In genomic region chr6:3650341-3650958, GRCh38 we compare ENCODE assay signal across 17 cellular contexts.
A peak's percentile ranks its signal among the peaks of the same experiment; 100 is the strongest.
DNase-seq lines count a peak whose midpoint lies in the region; ATAC-seq, FAIRE-seq and TF ChIP-seq lines count a peak whose summit lies in the region.
"Had no signal": no experiment of that assay in that cellular context is flagged by ENCODE, and none has a peak within 500 bp of the region (broad histone marks: within the 10 kb centered on the region; RNA-seq: fewer than 3 reads in every experiment).

No MANE protein-coding gene starts in this region.

- no peaks in the 10 kb centered on the region for H3K9me3 ChIP-seq in CD8-positive, alpha-beta memory T cell (ENCODE audit: low read length)
- H3K9me3 ChIP-seq in H1 (ENCODE audit: insufficient read depth in 2 of 2, low read depth in 1 of 2, low read length in 1 of 2): no peaks in the 10 kb centered on the region
- H3K9me3 ChIP-seq in neuronal stem cell (replicated peaks in 1 of 2; ENCODE audit: control insufficient read depth in 2 of 2, insufficient read depth in 1 of 2, low read depth in 1 of 2, low read length in 2 of 2): no peaks in the 10 kb centered on the region
- H3K9me3 ChIP-seq in ascending aorta: no peaks in the 10 kb centered on the region
- H3K9me3 ChIP-seq: Caco-2 had no signal

- no peaks in the 10 kb centered on the region for H3K9me3 Mint-ChIP-seq in CD8-positive, alpha-beta memory T cell
- H3K9me3 Mint-ChIP-seq: CD8-positive, alpha-beta T cell; HFFc6 had no signal

- TF ChIP-seq POLR2A in H1 (IDR thresholded peaks at IDR 0.05; ENCODE audit: control extremely low read depth in 1 of 2, low read depth in 2 of 2, low read length in 2 of 2): no peak

- CTCF ChIA-PET in CD8-positive, alpha-beta memory T cell (lab: Charles Lee): no interaction called here
- CTCF ChIA-PET in H1 (lab: Charles Lee; ENCODE audit: partially characterized antibody): interaction anchor here (0.6 to 1.3 kb wide), 3 partner anchors 12 to 263 kb away, joined by 3 read pairs; no protein-coding TSS in a partner anchor

- H3K4me1 Mint-ChIP-seq in CD8-positive, alpha-beta memory T cell: no peaks in the 10 kb centered on the region

- intact Hi-C loops in ascending aorta (cut with DNase I): no loop called here

- no peak overlapping the region for H4K5ac ChIP-seq in H1 (ENCODE audit: insufficient read length, low read depth, low read length)

- no peak overlapping the region for H2BK20ac ChIP-seq in H1 (ENCODE audit: low read length)

- peak overlapping the region; percentile 54 for H3K27ac ChIP-seq in CD8-positive, alpha-beta memory T cell (ENCODE audit: low read depth, low read length)
- no peak overlapping the region for H3K27ac ChIP-seq in H1 (ENCODE audit: low read depth, low read length)
- H3K27ac ChIP-seq in neuronal stem cell (replicated peaks; ENCODE audit: low read length): no peak overlapping the region
- peak overlapping the region; percentile 37 for H3K27ac ChIP-seq in substantia nigra (ENCODE audit: low read depth, low read length, poor library complexity, severe bottlenecking)
- no peak overlapping the region for H3K27ac ChIP-seq in ascending aorta
- H3K27ac ChIP-seq: 22Rv1 had no signal

- POLR2A ChIA-PET in CD8-positive, alpha-beta memory T cell (lab: Charles Lee): no interaction called here
- POLR2A ChIA-PET in H1 (lab: Charles Lee; ENCODE audit: partially characterized antibody): interaction anchor here (1.0 kb wide), 1 partner anchor 46 kb away, joined by 3 read pairs; no protein-coding TSS in a partner anchor

- no peaks in the 10 kb centered on the region for H3K36me3 ChIP-seq in CD8-positive, alpha-beta memory T cell (ENCODE audit: insufficient read depth, low read length)
- H3K36me3 ChIP-seq in H1 (ENCODE audit: control insufficient read depth in 2 of 4, insufficient read depth in 4 of 4, low read length in 3 of 4): no peaks in the 10 kb centered on the region
- H3K36me3 ChIP-seq in neuronal stem cell (replicated peaks in 1 of 2; ENCODE audit: control insufficient read depth in 2 of 2, insufficient read depth in 2 of 2, low read length in 2 of 2): no peaks in the 10 kb centered on the region
- no peaks in the 10 kb centered on the region for H3K36me3 ChIP-seq in ascending aorta

- peak overlapping the region; percentile 77 for H3K14ac ChIP-seq in H1 (ENCODE audit: insufficient read length)
- peak overlapping the region; percentile 59 for H3K14ac ChIP-seq in neuronal stem cell (ENCODE audit: low read length)

- H3K56ac ChIP-seq in H1 (replicated peaks; ENCODE audit: insufficient read length, low read depth, low read length): no peak overlapping the region

- no peak overlapping the region for H2BK15ac ChIP-seq in H1 (ENCODE audit: low read length)
- peak overlapping the region; percentile 81 for H2BK15ac ChIP-seq in neuronal stem cell (ENCODE audit: low read length)

- TF ChIP-seq RAD21 in H1 (IDR thresholded peaks at IDR 0.05 in 1 of 2, conservative IDR thresholded peaks at IDR 0.05 in 1 of 2; ENCODE audit: low read depth in 2 of 2, low read length in 2 of 2): no peak

- H4K8ac ChIP-seq in H1 (ENCODE audit: extremely low read depth, insufficient read depth, low read length): no peak overlapping the region
- H4K8ac ChIP-seq in neuronal stem cell (ENCODE audit: low read depth, low read length): peak overlapping the region; percentile 70

- peaks cover 3 to 36% of the 10 kb centered on the region in 2 donors for H3K27me3 Mint-ChIP-seq in CD8-positive, alpha-beta memory T cell

- TF ChIP-seq EP300 in H1 (IDR thresholded peaks at IDR 0.05; ENCODE audit: borderline replicate concordance in 1 of 2, low read depth in 2 of 2, low read length in 2 of 2): no peak

- H2BK5ac ChIP-seq in H1 (ENCODE audit: low read depth, low read length) (no peak overlapping the region), neuronal stem cell (ENCODE audit: low read length) (peak overlapping the region; percentile 4)

- H3K9ac ChIP-seq in H1 (replicated peaks in 1 of 4; ENCODE audit: extremely low read depth in 1 of 4, low read depth in 3 of 4, low read length in 3 of 4) (no peak overlapping the region), neuronal stem cell (ENCODE audit: low read depth, low read length, poor library complexity) (no peak overlapping the region)

- H3K18ac ChIP-seq in H1 (ENCODE audit: extremely low read depth, low read length) (no peak overlapping the region), neuronal stem cell (ENCODE audit: low read length) (peak overlapping the region; percentile 76)

- H3K23me2 ChIP-seq in H1 (ENCODE audit: low read depth, low read length): no peaks in the 10 kb centered on the region

- H4K91ac ChIP-seq in H1 (replicated peaks; ENCODE audit: insufficient read length, low read length) (no peak overlapping the region), neuronal stem cell (ENCODE audit: low read depth, low read length, poor library complexity) (peak overlapping the region; percentile 11)

- H3K23ac ChIP-seq in H1 (ENCODE audit: insufficient read length): peak overlapping the region; percentile 35
- H3K23ac ChIP-seq in neuronal stem cell (ENCODE audit: low read depth, low read length, poor library complexity): peak overlapping the region; percentile 70

- TF ChIP-seq CTCF in H1 (IDR thresholded peaks at IDR 0.05; ENCODE audit: control extremely low read depth in 1 of 3, insufficient read depth in 1 of 3, low read depth in 1 of 3, low read length in 3 of 3): no peak
- no peak for TF ChIP-seq CTCF in ascending aorta (IDR thresholded peaks at IDR 0.05)

- no peaks in the 10 kb centered on the region for H4K20me1 ChIP-seq in H1 (replicated peaks in 1 of 2; ENCODE audit: control insufficient read depth in 1 of 2, insufficient read depth in 2 of 2, low read length in 2 of 2)

- in situ Hi-C loops in G401 (cut with HindIII; ENCODE audit: low sequenced_read_pairs): no loop called here

- H3K36me3 Mint-ChIP-seq in CD8-positive, alpha-beta memory T cell: no peaks in the 10 kb centered on the region
- H3K36me3 Mint-ChIP-seq: CD14-positive monocyte had no signal

- no peak for DNase-seq in CD8-positive, alpha-beta memory T cell
- DNase-seq in H1 (ENCODE audit: low read depth in 1 of 2, low spot score in 2 of 2) (no peak), neuronal stem cell (ENCODE audit: low spot score) (no peak), substantia nigra (lab: John Stamatoyannopoulos, UW) (no peak), G401 (ENCODE audit: low spot score) (no peak), urothelium cell line (ENCODE audit: low spot score) (no peak), ascending aorta (ENCODE audit: low spot score in 2 of 2) (no peak)
- DNase-seq: Caco-2; CD8-positive, alpha-beta T cell; HCEC 1CT; HFFc6 had no signal

- no peak overlapping the region for H3K4ac ChIP-seq in H1 (replicated peaks; ENCODE audit: insufficient read length, low read depth, low read length)
- H3K4ac ChIP-seq in neuronal stem cell (ENCODE audit: low read length): peak overlapping the region; percentile 4

- H2BK120ac ChIP-seq in H1 (replicated peaks; ENCODE audit: low read depth, low read length) (no peak overlapping the region), neuronal stem cell (ENCODE audit: low read depth, low read length) (no peak overlapping the region)

- H3K4me3 ChIP-seq in CD8-positive, alpha-beta memory T cell (ENCODE audit: low read length): no peak overlapping the region
- H3K4me3 ChIP-seq in H1 (ENCODE audit: extremely low read depth in 1 of 4, insufficient read depth in 2 of 4, low read depth in 3 of 4, low read length in 4 of 4) (no peak overlapping the region), neuronal stem cell (ENCODE audit: low read length in 2 of 2) (no peak overlapping the region), ascending aorta (no peak overlapping the region)
- H3K4me3 ChIP-seq: GM12878 had no signal

- H2AK5ac ChIP-seq in H1 (ENCODE audit: low read depth, low read length) (no peak overlapping the region), neuronal stem cell (ENCODE audit: low read depth, low read length) (no peak overlapping the region)

- no peaks in the 10 kb centered on the region for H3K79me2 ChIP-seq in H1 (ENCODE audit: control insufficient read depth in 1 of 2, insufficient read depth in 2 of 2, low read length in 2 of 2)

- ATAC-seq in GM18498 (IDR thresholded peaks at IDR 0.05; ENCODE audit: unreplicated experiment): no peak
- ATAC-seq: CD8-positive, alpha-beta T cell; GM12878; HepG2 had no signal

- H2BK12ac ChIP-seq in H1 (ENCODE audit: low read depth, low read length): no peak overlapping the region
- peak overlapping the region; percentile 51 for H2BK12ac ChIP-seq in neuronal stem cell (ENCODE audit: low read length)

- FAIRE-seq in H1 (lab: Jason Lieb, UNC) (no peak), urothelium cell line (lab: Jason Lieb, UNC) (no peak)
- FAIRE-seq: GM12878, HepG2, HTR-8/SVneo had no signal

- no peaks in the 10 kb centered on the region for H3K4me1 ChIP-seq in CD8-positive, alpha-beta memory T cell (ENCODE audit: insufficient read depth, low read length)
- H3K4me1 ChIP-seq in H1 (replicated peaks in 1 of 4; ENCODE audit: control insufficient read depth in 3 of 4, insufficient read depth in 4 of 4, low read length in 3 of 4): no peaks in the 10 kb centered on the region
- peaks cover 0 to 3% of the 10 kb centered on the region in 2 donors for H3K4me1 ChIP-seq in neuronal stem cell (ENCODE audit: control insufficient read depth in 2 of 2, insufficient read depth in 1 of 2, low read depth in 1 of 2, low read length in 2 of 2)
- no peaks in the 10 kb centered on the region for H3K4me1 ChIP-seq in ascending aorta
- H3K4me1 ChIP-seq: Caco-2 had no signal

- peak overlapping the region in 1 of 8 donors; percentile 9 for H3K27ac Mint-ChIP-seq in CD8-positive, alpha-beta memory T cell
- H3K27ac Mint-ChIP-seq: CD8-positive, alpha-beta T cell; HFFc6 had no signal

- H3K4me3 Mint-ChIP-seq in CD8-positive, alpha-beta memory T cell: no peak overlapping the region
- H3K4me3 Mint-ChIP-seq: CD14-positive monocyte; CD8-positive, alpha-beta T cell; HFFc6 had no signal

- no peaks in the 10 kb centered on the region for H3K27me3 ChIP-seq in CD8-positive, alpha-beta memory T cell (ENCODE audit: insufficient read depth, low read length, poor library complexity, severe bottlenecking)
- H3K27me3 ChIP-seq in H1 (replicated peaks in 1 of 4; ENCODE audit: control insufficient read depth in 3 of 4, extremely low read depth in 1 of 4, insufficient read depth in 3 of 4, low read length in 3 of 4) (no peaks in the 10 kb centered on the region), neuronal stem cell (ENCODE audit: control insufficient read depth in 3 of 3, insufficient read depth in 3 of 3, low read depth in 1 of 3, low read length in 3 of 3) (peaks cover 0 to 2% (median 0%) of the 10 kb centered on the region in 3 experiments), ascending aorta (no peaks in the 10 kb centered on the region)

- H3K79me1 ChIP-seq in H1 (ENCODE audit: low read depth, low read length): 0 out of 2 replicates have a peak, but pooled peaks cover 2% of the 10 kb centered on the region
- no peaks in the 10 kb centered on the region for H3K79me1 ChIP-seq in neuronal stem cell (ENCODE audit: low read depth, low read length)

- no peak overlapping the region for H2AFZ ChIP-seq in H1 (ENCODE audit: low read length)
- no peak overlapping the region for H2AFZ ChIP-seq in neuronal stem cell (ENCODE audit: low read length)

- 89% methylated on average over 12 of the region's 12 CpGs; no CpG with 5 or more reads in 1 of the 2 experiments for WGBS in H1 (ENCODE audit: extremely low coverage in 1 of 2, insufficient coverage in 1 of 2, insufficient read length in 1 of 2, insufficient replicate concordance in 2 of 2, low coverage in 1 of 2, low lambda C conversion rate in 2 of 2, missing lambda C conversion rate in 1 of 2), 2 experiments
- no CpG with 5 or more reads among the region's 12 CpGs for WGBS in neuronal stem cell (ENCODE audit: extremely low coverage in 2 of 2, insufficient read length in 2 of 2, insufficient replicate concordance in 1 of 2), 2 donors

- H3K4me2 ChIP-seq in H1 (ENCODE audit: insufficient read depth in 1 of 2, low read depth in 2 of 2, low read length in 2 of 2) (no peak overlapping the region), neuronal stem cell (ENCODE audit: insufficient read depth, low read length, poor library complexity, severe bottlenecking) (no peak overlapping the region)

Comparison
In these comparisons a context has a peak if more than half of its experiments do, and no peak if none do; other contexts are left out.
1. H3K27ac ChIP-seq: peak in CD8-positive, alpha-beta memory T cell (single experiment) and substantia nigra (single experiment); none in H1 (single experiment), neuronal stem cell (single experiment) and ascending aorta (0 of 2).